8 cellular contexts compared by ENCODE assay signal in the genomic region with DNA sequence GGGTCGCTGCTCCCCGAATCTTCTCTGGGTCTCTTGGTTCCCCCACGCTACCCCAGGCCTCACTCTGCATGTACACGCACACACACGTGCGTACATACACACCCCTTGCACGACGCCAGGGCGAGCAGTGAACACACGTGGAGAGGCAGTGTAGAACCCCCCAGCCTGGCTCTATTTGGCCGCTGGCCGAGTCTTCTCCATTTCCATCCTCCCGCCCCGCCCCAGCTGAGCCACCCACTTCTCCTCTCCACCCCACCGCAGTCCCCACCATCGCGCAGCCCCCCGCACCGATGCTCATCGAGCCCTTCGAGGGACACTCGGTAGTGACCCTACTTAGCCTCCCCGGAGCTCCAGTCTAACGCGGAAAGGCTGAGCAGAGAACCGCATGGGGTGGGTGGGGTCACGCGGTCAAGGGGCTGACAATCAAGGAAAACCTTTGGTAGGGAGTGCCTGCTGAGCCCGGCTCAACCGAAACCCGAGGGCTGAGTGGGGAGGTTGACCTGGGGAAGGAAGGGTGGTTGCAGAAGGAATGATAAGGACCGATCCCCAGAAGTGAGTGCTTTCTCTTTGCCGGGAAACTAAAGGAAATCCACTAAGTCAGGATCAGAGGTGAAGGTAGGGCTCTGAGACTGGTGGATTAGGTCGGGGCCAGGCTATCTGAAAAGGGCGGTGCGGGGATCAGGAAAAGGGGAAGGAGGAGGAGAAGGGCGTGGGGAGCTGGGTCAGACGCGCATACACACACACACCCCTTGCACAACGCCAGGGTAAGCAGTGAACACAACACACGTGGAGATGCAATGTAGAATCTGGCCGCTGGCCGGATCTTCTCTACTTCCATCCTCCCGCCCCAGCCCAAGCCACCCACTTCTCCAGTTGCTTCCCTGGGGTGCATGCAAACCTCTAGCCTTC. TPM values are rescaled to one million over a fixed set of nuclear protein-coding genes. Genes with fewer than 3 reads are reported as not detected.
A peak's percentile ranks its signal among the peaks of the same experiment; 100 is the strongest.
DNase-seq lines count a peak whose midpoint lies in the region; ATAC-seq and TF ChIP-seq lines count a peak whose summit lies in the region.

No MANE protein-coding gene starts in this region.

- CTCF ChIA-PET in RWPE1 (lab: Yijun Ruan, JAX) = no interaction called here

- no peak for TF ChIP-seq CTCF in RWPE1 (conservative IDR thresholded peaks at IDR 0.05; ENCODE audit: low read depth)
- no peak for TF ChIP-seq CTCF in epithelial cell of esophagus (IDR thresholded peaks at IDR 0.05; ENCODE audit: insufficient read depth, low read depth, low read length, missing control alignments)

- POLR2A ChIA-PET in RWPE1 (lab: Yijun Ruan, JAX; ENCODE audit: low non-redundant PET) = no interaction called here
- POLR2A ChIA-PET in naive thymus-derived CD8-positive, alpha-beta T cell (lab: Charles Lee) = interaction anchor here (1.2 to 2.0 kb wide), 2 partner anchors 21 to 36 kb away, joined by 4 to 9 read pairs; no protein-coding TSS in a partner anchor

- no peak overlapping the region for H3K4me3 ChIP-seq in epithelial cell of esophagus (ENCODE audit: low read length)

- peaks cover 0 to 6% (median 0%) of the 10 kb centered on the region in 5 donors for H3K27me3 Mint-ChIP-seq in naive thymus-derived CD8-positive, alpha-beta T cell

- H3K9me3 Mint-ChIP-seq in naive thymus-derived CD8-positive, alpha-beta T cell = no peaks in the 10 kb centered on the region

- H3K27ac Mint-ChIP-seq in naive thymus-derived CD8-positive, alpha-beta T cell = peak overlapping the region in 8 of 10 donors; percentile 13 to 86 (median 66)

- H3K27ac ChIP-seq in RWPE1 = 0 out of 2 replicates have a peak overlapping the region, but pooled peaks have one; percentile 2

- DNase-seq in NCI-H345 (lab: John Stamatoyannopoulos, UW) (peak; percentile 66), NCI-H345 treated with DMSO at 0.1 percent for 48 hours (lab: John Stamatoyannopoulos, UW; ENCODE audit: unreplicated experiment) (no peak), RWPE1 (ENCODE audit: low spot score) (peak; percentile 36), epithelial cell of esophagus (ENCODE audit: low read depth) (peak; percentile 46), foreskin melanocyte (no peak), T-helper 9 cell (no peak), NCI-H2227 (lab: John Stamatoyannopoulos, UW; ENCODE audit: unreplicated experiment) (no peak)
- DNase-seq in naive thymus-derived CD8-positive, alpha-beta T cell = no peak

- peaks cover 9 to 33% (median 26%) of the 10 kb centered on the region in 4 donors for H3K4me1 Mint-ChIP-seq in naive thymus-derived CD8-positive, alpha-beta T cell

- peak overlapping the region; percentile 70 to 85 (median 82) for H3K4me3 Mint-ChIP-seq in naive thymus-derived CD8-positive, alpha-beta T cell

- no peaks in the 10 kb centered on the region for H3K36me3 Mint-ChIP-seq in naive thymus-derived CD8-positive, alpha-beta T cell

- ATAC-seq in naive thymus-derived CD8-positive, alpha-beta T cell = peak; percentile 22 to 26

RNA-seq across cellular contexts. Expression of gene CPXM1, which starts 49.8 kb away (rescaled TPM):
- under 1 TPM in 1 of 2 experiments, not detected in 1; 0.39 TPM for total RNA-seq in naive thymus-derived CD8-positive, alpha-beta T cell
- polyA plus RNA-seq in naive thymus-derived CD8-positive, alpha-beta T cell = under 1 TPM; 0.27 to 0.56 (median 0.31) TPM

RNA-seq across cellular contexts. Expression of gene EBF4, which starts 58.0 kb away (rescaled TPM):
- 10 to 100 TPM; 14.3 to 14.9 TPM for total RNA-seq in naive thymus-derived CD8-positive, alpha-beta T cell
- 1 to 10 TPM in 1 of 3 donors, under 1 TPM in 2; 0.37 to 2.2 (median 0.88) TPM for polyA plus RNA-seq in naive thymus-derived CD8-positive, alpha-beta T cell

Comparison
In these comparisons a context has a peak if more than half of its experiments do, and no peak if none do; other contexts are left out.
1. DNase-seq: peak in NCI-H345 (single experiment), RWPE1 (single experiment) and epithelial cell of esophagus (single experiment); none in NCI-H345 treated with DMSO at 0.1 percent for 48 hours (single experiment), naive thymus-derived CD8-positive, alpha-beta T cell (0 of 10), foreskin melanocyte (single experiment), T-helper 9 cell (single experiment) and NCI-H2227 (single experiment).